ENCODE assay signal across 18 cellular contexts in genomic region chr17:57667461-57667923, GRCh38.
DNase-seq lines count a peak whose midpoint lies in the region; ATAC-seq, FAIRE-seq and TF ChIP-seq lines count a peak whose summit lies in the region.
"Had no signal": no experiment of that assay in that cellular context is flagged by ENCODE, and none has a peak within 500 bp of the region (broad histone marks: within the 10 kb centered on the region; RNA-seq: fewer than 3 reads in every experiment).

No MANE protein-coding gene starts in this region.

- no peak overlapping the region for H3K4me3 Mint-ChIP-seq in stimulated activated memory B cell treated with anti-CD40 and anti-IgM and Interleukin-4, amounts not matched to agents 10 μg/mL and 1 μg/mL and 100 μg/mL, for 72 hours

- H3K9me3 ChIP-seq in KOPT-K1 (ENCODE audit: insufficient read depth, low read length, poor library complexity, severe bottlenecking) (no peaks in the 10 kb centered on the region), kidney (ENCODE audit: control insufficient read depth in 1 of 2, low read length in 2 of 2) (no peaks in the 10 kb centered on the region)
- H3K9me3 ChIP-seq: body of pancreas had no signal

- no peak overlapping the region for H3K4me3 ChIP-seq in kidney (ENCODE audit: low read length in 2 of 2)
- H3K4me3 ChIP-seq: body of pancreas, hepatocyte, K562 had no signal

- no peaks in the 10 kb centered on the region for H3K9me3 Mint-ChIP-seq in stimulated activated memory B cell treated with anti-CD40 and anti-IgM and Interleukin-4, amounts not matched to agents 10 μg/mL and 1 μg/mL and 100 μg/mL, for 72 hours

- peak; percentile 57 for DNase-seq in activated effector memory CD4-positive, alpha-beta T cell treated with anti-CD3 and anti-CD28 coated beads, Interleukin-2, amount 50 U/mL, for 16 hours
- DNase-seq in activated effector memory CD4-positive, alpha-beta T cell treated with Interleukin-2 at 50 U/mL for 16 hours: no peak
- DNase-seq in kidney: no peak
- no peak for DNase-seq in DMS153 treated with DMSO at 0.1 percent for 48 hours (lab: John Stamatoyannopoulos, UW; ENCODE audit: unreplicated experiment)
- DNase-seq in NCI-H2081 treated with DMSO at 0.1 percent for 48 hours (lab: John Stamatoyannopoulos, UW): no peak
- DNase-seq: ACHN, GOT3, NCI-H2171 treated with DMSO at 0.1 percent for 48 hours, NCI-H748 treated with DMSO at 0.1 percent for 48 hours had no signal

- H3K36me3 Mint-ChIP-seq in stimulated activated memory B cell treated with anti-CD40 and anti-IgM and Interleukin-4, amounts not matched to agents 10 μg/mL and 1 μg/mL and 100 μg/mL, for 72 hours: no peaks in the 10 kb centered on the region

- H3K9ac ChIP-seq in kidney (ENCODE audit: low read length in 2 of 2): no peak overlapping the region
- H3K9ac ChIP-seq: parathyroid adenoma had no signal

- peaks cover 36 to 37% of the 10 kb centered on the region in 2 donors for H3K4me1 ChIP-seq in kidney (ENCODE audit: control insufficient read depth in 1 of 2, insufficient read depth in 1 of 2, low read depth in 1 of 2, low read length in 2 of 2)

- no peak for FAIRE-seq in kidney (lab: Jason Lieb, UNC)
- FAIRE-seq: K562, TTC549 had no signal

- TF ChIP-seq CTCF in kidney (IDR thresholded peaks at IDR 0.05; ENCODE audit: borderline replicate concordance, extremely low read depth, insufficient read depth): no peak

- H3K27ac Mint-ChIP-seq in stimulated activated memory B cell treated with anti-CD40 and anti-IgM and Interleukin-4, amounts not matched to agents 10 μg/mL and 1 μg/mL and 100 μg/mL, for 72 hours: peak overlapping the region; percentile 57

- peak overlapping the region; percentile 55 for H3K27ac ChIP-seq in KOPT-K1 (ENCODE audit: low read depth, low read length, poor library complexity, severe bottlenecking)
- H3K27ac ChIP-seq in kidney (ENCODE audit: low read depth in 2 of 2, low read length in 2 of 2): peak overlapping the region; percentile 45 to 93
- H3K27ac ChIP-seq: body of pancreas, hepatocyte, HL-60 had no signal

- peaks cover 39% of the 10 kb centered on the region for H3K4me1 Mint-ChIP-seq in stimulated activated memory B cell treated with anti-CD40 and anti-IgM and Interleukin-4, amounts not matched to agents 10 μg/mL and 1 μg/mL and 100 μg/mL, for 72 hours

- H3K27me3 Mint-ChIP-seq in stimulated activated memory B cell treated with anti-CD40 and anti-IgM and Interleukin-4, amounts not matched to agents 10 μg/mL and 1 μg/mL and 100 μg/mL, for 72 hours: no peaks in the 10 kb centered on the region

- H3K36me3 ChIP-seq in KOPT-K1 (ENCODE audit: insufficient read depth, low read length): peaks cover 99% of the 10 kb centered on the region
- no peaks in the 10 kb centered on the region for H3K36me3 ChIP-seq in kidney (ENCODE audit: control insufficient read depth in 1 of 2, insufficient read depth in 2 of 2, low read length in 2 of 2)

- intact Hi-C loops in kidney (cut with DNase I): loop anchor here (10.0 kb wide), 2 partner anchors 63 to 423 kb away; no protein-coding TSS in a partner anchor

- ATAC-seq in stimulated activated memory B cell treated with anti-CD40 and anti-IgM and Interleukin-4, amounts not matched to agents 10 μg/mL and 1 μg/mL and 100 μg/mL, for 72 hours: no peak
- ATAC-seq in GM18517 (IDR thresholded peaks at IDR 0.05; ENCODE audit: unreplicated experiment): no peak
- ATAC-seq: body of pancreas, K562 had no signal
